ENCODE assay signal across 31 cellular contexts in genomic region chrX:124605518-124605917, GRCh38.
"Had no signal": no experiment of that assay in that cellular context is flagged by ENCODE, and none has a peak within 500 bp of the region (broad histone marks: within the 10 kb centered on the region; RNA-seq: fewer than 3 reads in every experiment).

No MANE protein-coding gene starts in this region.

- H3K27ac ChIP-seq: adrenal gland, body of pancreas, cardiac muscle cell, colonic mucosa, gastrocnemius medialis, heart left ventricle, WERI-Rb-1 had no signal

- H3K4me3 ChIP-seq: adrenal gland, body of pancreas, cardiac muscle cell, colonic mucosa, gastrocnemius medialis, heart left ventricle had no signal

- FAIRE-seq: endometrium, endothelial cell of umbilical vein had no signal

- ATAC-seq: activated CD4-positive, CD25-positive, alpha-beta regulatory T cell treated with anti-CD3 and anti-CD28 coated beads, Interleukin-2, amount 50 U/mL, for 24 hours; activated CD8-positive, alpha-beta T cell treated with anti-CD3 and anti-CD28 coated beads for 36 hours; activated naive CD8-positive, alpha-beta T cell treated with anti-CD3 and anti-CD28 coated beads, Interleukin-2, amount 50 U/mL, for 24 hours; body of pancreas; esophagus mucosa; gastrocnemius medialis; heart left ventricle; T-helper 17 cell had no signal

- H3K4me1 ChIP-seq: adrenal gland, body of pancreas, colonic mucosa, gastrocnemius medialis, heart left ventricle had no signal

- DNase-seq: activated B cell treated with CpG ODN at 0.5 μM for 24 hours; activated CD4-positive, alpha-beta T cell treated with anti-CD3 and anti-CD28 coated beads for 48 hours; activated CD4-positive, alpha-beta T cell treated with anti-CD3 and anti-CD28 coated beads, Interleukin-2, amount 50 U/mL, for 1 hour; activated CD4-positive, alpha-beta T cell treated with anti-CD3 and anti-CD28 coated beads, Interleukin-2, amount 50 U/mL, for 48 hours; activated CD8-positive, alpha-beta memory T cell treated with anti-CD3 and anti-CD28 coated beads for 24 hours; activated CD8-positive, alpha-beta T cell treated with anti-CD3 and anti-CD28 coated beads for 36 hours; activated effector memory CD4-positive, alpha-beta T cell treated with anti-CD3 and anti-CD28 coated beads, Interleukin-2, amount 50 U/mL, for 16 hours; activated naive CD4-positive, alpha-beta T cell treated with anti-CD3 and anti-CD28 coated beads for 36 hours; activated naive CD8-positive, alpha-beta T cell treated with anti-CD3 and anti-CD28 coated beads for 36 hours; activated naive CD8-positive, alpha-beta T cell treated with anti-CD3 and anti-CD28 coated beads, Interleukin-2, amount 50 U/mL, for 24 hours; activated T-cell treated with anti-CD3 and anti-CD28 coated beads, Interleukin-2, amount 50 U/mL, for 48 hours; adrenal gland; amygdala; aorta; body of pancreas; central memory CD4-positive, alpha-beta T cell; cerebellar nuclear complex; colonic mucosa; effector CD8-positive, alpha-beta T cell; gastrocnemius medialis; glutamatergic neuron; heart left ventricle; T-helper 1 cell; T-helper 17 cell; T1000; WERI-Rb-1 had no signal

- H3K9me3 ChIP-seq: adrenal gland, body of pancreas, colonic mucosa, gastrocnemius medialis, heart left ventricle had no signal
